ENCODE assay signal across 1 cellular context in the genomic region with DNA sequence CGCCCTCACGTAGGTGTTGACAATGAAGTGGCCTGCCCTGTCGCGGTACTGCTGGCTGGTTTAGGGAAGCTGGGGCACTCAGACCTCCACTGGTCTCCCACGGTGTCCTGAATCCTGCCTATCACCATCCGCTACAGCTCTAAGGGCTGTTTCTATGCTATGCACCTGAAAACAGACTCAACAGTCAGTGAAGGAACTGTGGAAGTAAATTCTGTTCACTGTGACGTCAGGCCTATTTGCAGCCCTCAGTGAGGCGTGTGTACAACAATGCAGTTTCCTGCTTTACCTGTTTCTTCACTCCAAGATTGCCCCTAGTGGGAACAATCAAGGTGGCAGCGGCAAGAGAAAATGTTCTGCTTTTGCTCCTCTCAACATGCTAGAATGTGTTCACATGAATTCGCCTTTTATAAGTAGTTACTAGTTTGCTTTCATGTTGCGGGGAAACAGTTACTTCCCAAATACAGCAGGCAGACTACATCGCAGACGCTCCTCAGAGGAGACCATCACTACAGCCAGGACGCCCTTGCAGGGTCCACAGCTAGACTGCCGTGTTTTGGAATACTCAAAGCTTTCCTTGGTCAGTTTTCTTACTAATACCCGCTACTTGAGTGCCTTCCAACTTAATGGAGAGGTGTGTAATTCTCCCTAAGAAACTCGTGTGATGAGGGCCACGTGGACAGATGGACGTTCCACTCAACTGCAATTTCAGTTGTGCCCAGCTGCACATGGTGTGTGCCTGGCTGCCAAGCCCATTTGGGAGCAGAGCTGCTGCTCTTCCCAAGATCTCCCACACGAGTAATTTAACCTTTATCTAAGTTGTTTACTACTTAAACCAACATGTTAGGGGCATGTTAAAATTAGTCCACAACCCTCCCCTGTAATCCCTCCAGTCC.
TF ChIP-seq lines count a peak whose summit lies in the region.

No MANE protein-coding gene starts in this region.

TF ChIP-seq in HEK293, 187 proteins besides CTCF, POLR2A, EP300 and RAD21 (continued from another document and continues in another):
- TF ChIP-seq, protein P1, sequence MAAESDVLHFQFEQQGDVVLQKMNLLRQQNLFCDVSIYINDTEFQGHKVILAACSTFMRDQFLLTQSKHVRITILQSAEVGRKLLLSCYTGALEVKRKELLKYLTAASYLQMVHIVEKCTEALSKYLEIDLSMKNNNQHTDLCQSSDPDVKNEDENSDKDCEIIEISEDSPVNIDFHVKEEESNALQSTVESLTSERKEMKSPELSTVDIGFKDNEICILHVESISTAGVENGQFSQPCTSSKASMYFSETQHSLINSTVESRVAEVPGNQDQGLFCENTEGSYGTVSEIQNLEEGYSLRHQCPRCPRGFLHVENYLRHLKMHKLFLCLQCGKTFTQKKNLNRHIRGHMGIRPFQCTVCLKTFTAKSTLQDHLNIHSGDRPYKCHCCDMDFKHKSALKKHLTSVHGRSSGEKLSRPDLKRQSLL (tag by site-specific recombination; IDR thresholded peaks at IDR 0.05), result no peak
- TF ChIP-seq BCL11B (tag by site-specific recombination; IDR thresholded peaks at IDR 0.05; ENCODE audit: low read depth) (no peak), ZNF423 (tag by site-specific recombination; IDR thresholded peaks at IDR 0.05) (no peak), ZNF791 (tag by site-specific recombination; IDR thresholded peaks at IDR 0.05) (no peak), ZNF341 (tag by site-specific recombination; IDR thresholded peaks at IDR 0.05; ENCODE audit: low read depth) (no peak), ZNF560 (tag by site-specific recombination; IDR thresholded peaks at IDR 0.05; ENCODE audit: borderline replicate concordance) (no peak), ZNF366 (tag by site-specific recombination; conservative IDR thresholded peaks at IDR 0.05) (no peak), ZNF335 (tag by site-specific recombination; conservative IDR thresholded peaks at IDR 0.05) (no peak; the same call in 1 of the 2 replicates), IKZF3 (tag by site-specific recombination; IDR thresholded peaks at IDR 0.05) (no peak), GLIS2 (tag by site-specific recombination; IDR thresholded peaks at IDR 0.05) (no peak), ZNF239 (tag by site-specific recombination; IDR thresholded peaks at IDR 0.05) (no peak), SP2 (tag by site-specific recombination; IDR thresholded peaks at IDR 0.05) (peak; percentile 38; the same call in 1 of the 2 replicates), ZNF600 (tag by site-specific recombination; IDR thresholded peaks at IDR 0.05) (peak; percentile 82), ZNF10 (tag by site-specific recombination; IDR thresholded peaks at IDR 0.05) (no peak), ZNF394 (tag by site-specific recombination; IDR thresholded peaks at IDR 0.05; ENCODE audit: borderline replicate concordance) (no peak), YY2 (tag by site-specific recombination; IDR thresholded peaks at IDR 0.05) (no peak), ZNF677 (tag by site-specific recombination; IDR thresholded peaks at IDR 0.05) (no peak), ZNF175 (tag by site-specific recombination; IDR thresholded peaks at IDR 0.05) (no peak), ZNF658 (tag by site-specific recombination; IDR thresholded peaks at IDR 0.05) (no peak), ZNF624 (tag by site-specific recombination; IDR thresholded peaks at IDR 0.05) (no peak), ZNF596 (tag by site-specific recombination; IDR thresholded peaks at IDR 0.05) (no peak), ZEB2 (tag by site-specific recombination; IDR thresholded peaks at IDR 0.05) (no peak), ZNF155 (tag by site-specific recombination; IDR thresholded peaks at IDR 0.05) (no peak), ZNF558 (tag by site-specific recombination; IDR thresholded peaks at IDR 0.05) (no peak), ZXDB (tag by site-specific recombination; IDR thresholded peaks at IDR 0.05) (no peak), SALL2 (tag by site-specific recombination; IDR thresholded peaks at IDR 0.05; ENCODE audit: borderline replicate concordance) (no peak), ZFP37 (tag by site-specific recombination; IDR thresholded peaks at IDR 0.05) (no peak), ZFP3 (tag by site-specific recombination; IDR thresholded peaks at IDR 0.05; ENCODE audit: low read depth) (no peak), ZNF776 (tag by site-specific recombination; IDR thresholded peaks at IDR 0.05; ENCODE audit: borderline replicate concordance) (no peak), TCF7L2 (IDR thresholded peaks at IDR 0.05; ENCODE audit: borderline replicate concordance, low read depth, low read length) (no peak), OSR2 (tag by site-specific recombination; IDR thresholded peaks at IDR 0.05) (0 out of 2 replicates have a peak, but pooled peaks have one; percentile 5), ZNF626 (tag by site-specific recombination; IDR thresholded peaks at IDR 0.05) (no peak), ZBTB17 (tag by site-specific recombination; IDR thresholded peaks at IDR 0.05) (peak; percentile 73), OVOL3 (tag by site-specific recombination; IDR thresholded peaks at IDR 0.05) (no peak), ZNF48 (tag by site-specific recombination; IDR thresholded peaks at IDR 0.05) (no peak), ZNF473 (tag by site-specific recombination; IDR thresholded peaks at IDR 0.05) (no peak), ZNF664 (tag by site-specific recombination; IDR thresholded peaks at IDR 0.05) (no peak), ZNF37A (tag by site-specific recombination; IDR thresholded peaks at IDR 0.05) (no peak), GLIS1 (tag by site-specific recombination; IDR thresholded peaks at IDR 0.05) (peak; percentile 93), ZNF777 (tag by site-specific recombination; IDR thresholded peaks at IDR 0.05; ENCODE audit: borderline replicate concordance) (no peak), KLF16 (tag by site-specific recombination; IDR thresholded peaks at IDR 0.05) (no peak), ZNF561 (tag by site-specific recombination; IDR thresholded peaks at IDR 0.05; ENCODE audit: borderline replicate concordance) (no peak), WT1 (tag by site-specific recombination; IDR thresholded peaks at IDR 0.05) (no peak), SCRT2 (tag by site-specific recombination; IDR thresholded peaks at IDR 0.05) (peak; percentile 28; the same call in 1 of the 2 replicates), ZNF223 (tag by site-specific recombination; IDR thresholded peaks at IDR 0.05) (no peak)
- TF ChIP-seq, protein P2, sequence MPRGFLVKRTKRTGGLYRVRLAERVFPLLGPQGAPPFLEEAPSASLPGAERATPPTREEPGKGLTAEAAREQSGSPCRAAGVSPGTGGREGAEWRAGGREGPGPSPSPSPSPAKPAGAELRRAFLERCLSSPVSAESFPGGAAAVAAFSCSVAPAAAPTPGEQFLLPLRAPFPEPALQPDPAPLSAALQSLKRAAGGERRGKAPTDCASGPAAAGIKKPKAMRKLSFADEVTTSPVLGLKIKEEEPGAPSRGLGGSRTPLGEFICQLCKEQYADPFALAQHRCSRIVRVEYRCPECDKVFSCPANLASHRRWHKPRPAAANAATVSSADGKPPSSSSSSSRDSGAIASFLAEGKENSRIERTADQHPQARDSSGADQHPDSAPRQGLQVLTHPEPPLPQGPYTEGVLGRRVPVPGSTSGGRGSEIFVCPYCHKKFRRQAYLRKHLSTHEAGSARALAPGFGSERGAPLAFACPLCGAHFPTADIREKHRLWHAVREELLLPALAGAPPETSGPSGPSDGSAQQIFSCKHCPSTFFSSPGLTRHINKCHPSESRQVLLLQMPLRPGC (tag by site-specific recombination; IDR thresholded peaks at IDR 0.05), result no peak
- TF ChIP-seq, protein P3, sequence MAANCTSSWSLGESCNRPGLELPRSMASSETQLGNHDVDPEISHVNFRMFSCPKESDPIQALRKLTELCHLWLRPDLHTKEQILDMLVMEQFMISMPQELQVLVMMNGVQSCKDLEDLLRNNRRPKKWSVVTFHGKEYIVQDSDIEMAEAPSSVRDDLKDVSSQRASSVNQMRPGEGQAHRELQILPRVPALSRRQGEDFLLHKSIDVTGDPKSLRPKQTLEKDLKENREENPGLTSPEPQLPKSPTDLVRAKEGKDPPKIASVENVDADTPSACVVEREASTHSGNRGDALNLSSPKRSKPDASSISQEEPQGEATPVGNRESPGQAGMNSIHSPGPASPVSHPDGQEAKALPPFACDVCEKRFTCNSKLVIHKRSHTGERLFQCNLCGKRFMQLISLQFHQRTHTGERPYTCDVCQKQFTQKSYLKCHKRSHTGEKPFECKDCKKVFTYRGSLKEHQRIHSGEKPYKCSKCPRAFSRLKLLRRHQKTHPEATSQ (tag by site-specific recombination; IDR thresholded peaks at IDR 0.05), result no peak
- TF ChIP-seq, protein P4, sequence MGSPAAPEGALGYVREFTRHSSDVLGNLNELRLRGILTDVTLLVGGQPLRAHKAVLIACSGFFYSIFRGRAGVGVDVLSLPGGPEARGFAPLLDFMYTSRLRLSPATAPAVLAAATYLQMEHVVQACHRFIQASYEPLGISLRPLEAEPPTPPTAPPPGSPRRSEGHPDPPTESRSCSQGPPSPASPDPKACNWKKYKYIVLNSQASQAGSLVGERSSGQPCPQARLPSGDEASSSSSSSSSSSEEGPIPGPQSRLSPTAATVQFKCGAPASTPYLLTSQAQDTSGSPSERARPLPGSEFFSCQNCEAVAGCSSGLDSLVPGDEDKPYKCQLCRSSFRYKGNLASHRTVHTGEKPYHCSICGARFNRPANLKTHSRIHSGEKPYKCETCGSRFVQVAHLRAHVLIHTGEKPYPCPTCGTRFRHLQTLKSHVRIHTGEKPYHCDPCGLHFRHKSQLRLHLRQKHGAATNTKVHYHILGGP (tag by site-specific recombination; IDR thresholded peaks at IDR 0.05), result no peak
- TF ChIP-seq, protein P5, sequence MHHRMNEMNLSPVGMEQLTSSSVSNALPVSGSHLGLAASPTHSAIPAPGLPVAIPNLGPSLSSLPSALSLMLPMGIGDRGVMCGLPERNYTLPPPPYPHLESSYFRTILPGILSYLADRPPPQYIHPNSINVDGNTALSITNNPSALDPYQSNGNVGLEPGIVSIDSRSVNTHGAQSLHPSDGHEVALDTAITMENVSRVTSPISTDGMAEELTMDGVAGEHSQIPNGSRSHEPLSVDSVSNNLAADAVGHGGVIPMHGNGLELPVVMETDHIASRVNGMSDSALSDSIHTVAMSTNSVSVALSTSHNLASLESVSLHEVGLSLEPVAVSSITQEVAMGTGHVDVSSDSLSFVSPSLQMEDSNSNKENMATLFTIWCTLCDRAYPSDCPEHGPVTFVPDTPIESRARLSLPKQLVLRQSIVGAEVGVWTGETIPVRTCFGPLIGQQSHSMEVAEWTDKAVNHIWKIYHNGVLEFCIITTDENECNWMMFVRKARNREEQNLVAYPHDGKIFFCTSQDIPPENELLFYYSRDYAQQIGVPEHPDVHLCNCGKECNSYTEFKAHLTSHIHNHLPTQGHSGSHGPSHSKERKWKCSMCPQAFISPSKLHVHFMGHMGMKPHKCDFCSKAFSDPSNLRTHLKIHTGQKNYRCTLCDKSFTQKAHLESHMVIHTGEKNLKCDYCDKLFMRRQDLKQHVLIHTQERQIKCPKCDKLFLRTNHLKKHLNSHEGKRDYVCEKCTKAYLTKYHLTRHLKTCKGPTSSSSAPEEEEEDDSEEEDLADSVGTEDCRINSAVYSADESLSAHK (tag by site-specific recombination; IDR thresholded peaks at IDR 0.05), result no peak; the same call in none of the 2 replicates
- TF ChIP-seq, protein P6, sequence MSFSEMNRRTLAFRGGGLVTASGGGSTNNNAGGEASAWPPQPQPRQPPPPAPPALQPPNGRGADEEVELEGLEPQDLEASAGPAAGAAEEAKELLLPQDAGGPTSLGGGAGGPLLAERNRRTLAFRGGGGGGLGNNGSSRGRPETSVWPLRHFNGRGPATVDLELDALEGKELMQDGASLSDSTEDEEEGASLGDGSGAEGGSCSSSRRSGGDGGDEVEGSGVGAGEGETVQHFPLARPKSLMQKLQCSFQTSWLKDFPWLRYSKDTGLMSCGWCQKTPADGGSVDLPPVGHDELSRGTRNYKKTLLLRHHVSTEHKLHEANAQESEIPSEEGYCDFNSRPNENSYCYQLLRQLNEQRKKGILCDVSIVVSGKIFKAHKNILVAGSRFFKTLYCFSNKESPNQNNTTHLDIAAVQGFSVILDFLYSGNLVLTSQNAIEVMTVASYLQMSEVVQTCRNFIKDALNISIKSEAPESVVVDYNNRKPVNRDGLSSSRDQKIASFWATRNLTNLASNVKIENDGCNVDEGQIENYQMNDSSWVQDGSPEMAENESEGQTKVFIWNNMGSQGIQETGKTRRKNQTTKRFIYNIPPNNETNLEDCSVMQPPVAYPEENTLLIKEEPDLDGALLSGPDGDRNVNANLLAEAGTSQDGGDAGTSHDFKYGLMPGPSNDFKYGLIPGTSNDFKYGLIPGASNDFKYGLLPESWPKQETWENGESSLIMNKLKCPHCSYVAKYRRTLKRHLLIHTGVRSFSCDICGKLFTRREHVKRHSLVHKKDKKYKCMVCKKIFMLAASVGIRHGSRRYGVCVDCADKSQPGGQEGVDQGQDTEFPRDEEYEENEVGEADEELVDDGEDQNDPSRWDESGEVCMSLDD (tag by site-specific recombination; IDR thresholded peaks at IDR 0.05), result no peak
- TF ChIP-seq, protein P7, sequence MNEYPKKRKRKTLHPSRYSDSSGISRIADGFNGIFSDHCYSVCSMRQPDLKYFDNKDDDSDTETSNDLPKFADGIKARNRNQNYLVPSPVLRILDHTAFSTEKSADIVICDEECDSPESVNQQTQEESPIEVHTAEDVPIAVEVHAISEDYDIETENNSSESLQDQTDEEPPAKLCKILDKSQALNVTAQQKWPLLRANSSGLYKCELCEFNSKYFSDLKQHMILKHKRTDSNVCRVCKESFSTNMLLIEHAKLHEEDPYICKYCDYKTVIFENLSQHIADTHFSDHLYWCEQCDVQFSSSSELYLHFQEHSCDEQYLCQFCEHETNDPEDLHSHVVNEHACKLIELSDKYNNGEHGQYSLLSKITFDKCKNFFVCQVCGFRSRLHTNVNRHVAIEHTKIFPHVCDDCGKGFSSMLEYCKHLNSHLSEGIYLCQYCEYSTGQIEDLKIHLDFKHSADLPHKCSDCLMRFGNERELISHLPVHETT (tag by site-specific recombination; IDR thresholded peaks at IDR 0.05), result no peak
- TF ChIP-seq, protein P8, sequence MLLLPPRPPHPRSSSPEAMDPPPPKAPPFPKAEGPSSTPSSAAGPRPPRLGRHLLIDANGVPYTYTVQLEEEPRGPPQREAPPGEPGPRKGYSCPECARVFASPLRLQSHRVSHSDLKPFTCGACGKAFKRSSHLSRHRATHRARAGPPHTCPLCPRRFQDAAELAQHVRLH (tag by site-specific recombination; IDR thresholded peaks at IDR 0.05), result no peak
- TF ChIP-seq, protein P9, sequence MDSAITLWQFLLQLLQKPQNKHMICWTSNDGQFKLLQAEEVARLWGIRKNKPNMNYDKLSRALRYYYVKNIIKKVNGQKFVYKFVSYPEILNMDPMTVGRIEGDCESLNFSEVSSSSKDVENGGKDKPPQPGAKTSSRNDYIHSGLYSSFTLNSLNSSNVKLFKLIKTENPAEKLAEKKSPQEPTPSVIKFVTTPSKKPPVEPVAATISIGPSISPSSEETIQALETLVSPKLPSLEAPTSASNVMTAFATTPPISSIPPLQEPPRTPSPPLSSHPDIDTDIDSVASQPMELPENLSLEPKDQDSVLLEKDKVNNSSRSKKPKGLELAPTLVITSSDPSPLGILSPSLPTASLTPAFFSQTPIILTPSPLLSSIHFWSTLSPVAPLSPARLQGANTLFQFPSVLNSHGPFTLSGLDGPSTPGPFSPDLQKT (IDR thresholded peaks at IDR 0.05; ENCODE audit: borderline replicate concordance, low read depth, low read length), result no peak
